In genomic region chr1:84749427-84749826, GRCh38 we compare ENCODE assay signal across 22 cellular contexts. TPM values are rescaled to one million over a fixed set of nuclear protein-coding genes. Genes with fewer than 3 reads are reported as not detected.
DNase-seq lines count a peak whose midpoint lies in the region; ATAC-seq and TF ChIP-seq lines count a peak whose summit lies in the region.
"Had no signal": no experiment of that assay in that cellular context is flagged by ENCODE, and none has a peak within 500 bp of the region (broad histone marks: within the 10 kb centered on the region; RNA-seq: fewer than 3 reads in every experiment).

No MANE protein-coding gene starts in this region.

- intact Hi-C loops in activated CD4-positive, alpha-beta T cell treated with anti-CD3 and anti-CD28 coated beads for 36 hours (cut with DNase I, micrococcal nuclease): no loop called here
- intact Hi-C loops in activated CD4-positive, alpha-beta T cell treated with anti-CD3 and anti-CD28 coated beads, Interleukin-2, amount 10 ng/mL, durations not matched to agents 24 days and 14 days (cut with micrococcal nuclease): no loop called here

- H3K27ac ChIP-seq in OCI-LY3 (ENCODE audit: low read length) (no peak overlapping the region), smooth muscle cell (ENCODE audit: low read depth) (peak overlapping the region; percentile 33)
- H3K27ac ChIP-seq: GM23248 had no signal

- H3K9me3 ChIP-seq in OCI-LY3 (ENCODE audit: insufficient read depth, low read length) (no peaks in the 10 kb centered on the region), smooth muscle cell (replicated peaks; ENCODE audit: low read depth) (no peaks in the 10 kb centered on the region)
- H3K9me3 ChIP-seq: Caco-2 had no signal

- peaks cover 10% of the 10 kb centered on the region for H3K27me3 Mint-ChIP-seq in activated CD4-positive, alpha-beta T cell treated with anti-CD3 and anti-CD28 coated beads for 36 hours
- H3K27me3 Mint-ChIP-seq in activated CD4-positive, alpha-beta T cell treated with anti-CD3 and anti-CD28 coated beads, Interleukin-2, amount 10 ng/mL, durations not matched to agents 24 days and 14 days: peaks cover 29% of the 10 kb centered on the region
- peaks cover 31 to 53% of the 10 kb centered on the region in 2 donors for H3K27me3 Mint-ChIP-seq in effector memory CD8-positive, alpha-beta T cell

- TF ChIP-seq CTCF in OCI-LY3 (IDR thresholded peaks at IDR 0.05; ENCODE audit: low read depth, low read length) (no peak), smooth muscle cell (IDR thresholded peaks at IDR 0.05; ENCODE audit: borderline replicate concordance, insufficient read depth, poor library complexity, severe bottlenecking) (no peak)

- H3K4me1 ChIP-seq in OCI-LY3 (ENCODE audit: low read length) (peaks cover 9% of the 10 kb centered on the region; the same call in 1 of the 2 replicates), smooth muscle cell (ENCODE audit: low read depth) (no peaks in the 10 kb centered on the region)
- H3K4me1 ChIP-seq: Caco-2 had no signal

- H3K4me3 ChIP-seq in OCI-LY3 (ENCODE audit: low read length): no peak overlapping the region
- no peak overlapping the region for H3K4me3 ChIP-seq in smooth muscle cell
- no peak overlapping the region for H3K4me3 ChIP-seq in H7 (ENCODE audit: insufficient read depth, low read depth, low read length)
- H3K4me3 ChIP-seq: GM12878, GM23248 had no signal

- H3F3A ChIP-seq in smooth muscle cell (ENCODE audit: low read depth): no peaks in the 10 kb centered on the region

- no peaks in the 10 kb centered on the region for H3K36me3 Mint-ChIP-seq in activated CD4-positive, alpha-beta T cell treated with anti-CD3 and anti-CD28 coated beads for 36 hours (ENCODE audit: low read depth)
- no peaks in the 10 kb centered on the region for H3K36me3 Mint-ChIP-seq in activated CD4-positive, alpha-beta T cell treated with anti-CD3 and anti-CD28 coated beads, Interleukin-2, amount 10 ng/mL, durations not matched to agents 24 days and 14 days (ENCODE audit: low read depth)
- no peaks in the 10 kb centered on the region for H3K36me3 Mint-ChIP-seq in effector memory CD8-positive, alpha-beta T cell (ENCODE audit: insufficient read depth)
- H3K36me3 Mint-ChIP-seq: CD14-positive monocyte had no signal

- H3K36me3 ChIP-seq in OCI-LY3 (replicated peaks; ENCODE audit: low read depth, low read length): no peaks in the 10 kb centered on the region
- no peaks in the 10 kb centered on the region for H3K36me3 ChIP-seq in smooth muscle cell (ENCODE audit: low read depth)
- no peaks in the 10 kb centered on the region for H3K36me3 ChIP-seq in H7 (replicated peaks; ENCODE audit: control insufficient read depth, insufficient read depth, low read length)

- H2AFZ ChIP-seq in OCI-LY3 (ENCODE audit: low read depth, low read length) (no peak overlapping the region), smooth muscle cell (ENCODE audit: low read depth) (no peak overlapping the region)
- H2AFZ ChIP-seq: GM23248 had no signal

- DNase-seq in activated CD4-positive, alpha-beta T cell treated with anti-CD3 and anti-CD28 coated beads for 36 hours: peak; percentile 20
- DNase-seq in activated CD4-positive, alpha-beta T cell treated with anti-CD3 and anti-CD28 coated beads, Interleukin-2, amount 10 ng/mL, durations not matched to agents 24 days and 14 days: no peak
- DNase-seq in smooth muscle cell (lab: John Stamatoyannopoulos, UW; ENCODE audit: unreplicated experiment) (no peak), NCI-H2081 (lab: John Stamatoyannopoulos, UW) (no peak), H7 (no peak)
- no peak for DNase-seq in effector memory CD8-positive, alpha-beta T cell
- DNase-seq: 8988T, Caco-2, EL, GM23248, HCEC 1CT, Kasumi-1, MM.1S, NCI-H1092, NCI-H1436 treated with DMSO at 0.1 percent for 48 hours, NCI-H2029, NCI-H446 treated with DMSO at 0.1 percent for 48 hours, NCI-H69 had no signal

- H3K4me1 Mint-ChIP-seq in activated CD4-positive, alpha-beta T cell treated with anti-CD3 and anti-CD28 coated beads for 36 hours: peaks cover 6% of the 10 kb centered on the region
- H3K4me1 Mint-ChIP-seq in activated CD4-positive, alpha-beta T cell treated with anti-CD3 and anti-CD28 coated beads, Interleukin-2, amount 10 ng/mL, durations not matched to agents 24 days and 14 days: peaks cover 3% of the 10 kb centered on the region
- H3K4me1 Mint-ChIP-seq in effector memory CD8-positive, alpha-beta T cell (ENCODE audit: low read depth in 2 of 2): peaks cover 0 to 6% of the 10 kb centered on the region in 2 donors

- peak; percentile 69 for ATAC-seq in activated CD4-positive, alpha-beta T cell treated with anti-CD3 and anti-CD28 coated beads for 36 hours
- ATAC-seq in esophagus mucosa: peak; percentile 33
- no peak for ATAC-seq in effector memory CD8-positive, alpha-beta T cell (replicated peaks)
- ATAC-seq: GM12878 had no signal

- no peak overlapping the region for H3K4me3 Mint-ChIP-seq in activated CD4-positive, alpha-beta T cell treated with anti-CD3 and anti-CD28 coated beads for 36 hours
- no peak overlapping the region for H3K4me3 Mint-ChIP-seq in activated CD4-positive, alpha-beta T cell treated with anti-CD3 and anti-CD28 coated beads, Interleukin-2, amount 10 ng/mL, durations not matched to agents 24 days and 14 days
- H3K4me3 Mint-ChIP-seq in effector memory CD8-positive, alpha-beta T cell: no peak overlapping the region
- H3K4me3 Mint-ChIP-seq: CD14-positive monocyte had no signal

- H3K27ac Mint-ChIP-seq in activated CD4-positive, alpha-beta T cell treated with anti-CD3 and anti-CD28 coated beads for 36 hours: no peak overlapping the region
- no peak overlapping the region for H3K27ac Mint-ChIP-seq in activated CD4-positive, alpha-beta T cell treated with anti-CD3 and anti-CD28 coated beads, Interleukin-2, amount 10 ng/mL, durations not matched to agents 24 days and 14 days
- H3K27ac Mint-ChIP-seq in effector memory CD8-positive, alpha-beta T cell: no peak overlapping the region
- H3K27ac Mint-ChIP-seq: CD14-positive monocyte had no signal

- WGBS in smooth muscle cell (ENCODE audit: low lambda C conversion rate): 97% methylated on average over 2 of the region's 2 CpGs

- POLR2A ChIA-PET in activated CD4-positive, alpha-beta T cell treated with anti-CD3 and anti-CD28 coated beads for 36 hours (lab: Charles Lee): no interaction called here

- CTCF ChIA-PET in activated CD4-positive, alpha-beta T cell treated with anti-CD3 and anti-CD28 coated beads for 36 hours (lab: Charles Lee): interaction anchor here (0.6 to 1.7 kb wide), 4 partner anchors 10 to 819 kb away, joined by 3 to 5 read pairs (median 4); no protein-coding TSS in a partner anchor

- peaks cover 19% of the 10 kb centered on the region; the same call in 1 of the 2 replicates for H3K27me3 ChIP-seq in OCI-LY3 (ENCODE audit: low read depth, low read length)
- no peaks in the 10 kb centered on the region for H3K27me3 ChIP-seq in smooth muscle cell (ENCODE audit: low read depth)
- H3K27me3 ChIP-seq in H7 (ENCODE audit: control insufficient read depth, insufficient read depth, low read length): no peaks in the 10 kb centered on the region; the same call in 1 of the 2 replicates

- H3K9ac ChIP-seq in OCI-LY3 (ENCODE audit: low read length): no peak overlapping the region
- no peak overlapping the region for H3K9ac ChIP-seq in smooth muscle cell (ENCODE audit: low read depth)
- H3K9ac ChIP-seq: GM23248 had no signal

- H3K9me3 Mint-ChIP-seq in activated CD4-positive, alpha-beta T cell treated with anti-CD3 and anti-CD28 coated beads for 36 hours (ENCODE audit: low read depth): no peaks in the 10 kb centered on the region
- H3K9me3 Mint-ChIP-seq in activated CD4-positive, alpha-beta T cell treated with anti-CD3 and anti-CD28 coated beads, Interleukin-2, amount 10 ng/mL, durations not matched to agents 24 days and 14 days: no peaks in the 10 kb centered on the region
- no peaks in the 10 kb centered on the region for H3K9me3 Mint-ChIP-seq in effector memory CD8-positive, alpha-beta T cell

- H3K4me2 ChIP-seq in OCI-LY3 (ENCODE audit: low read length) (peak overlapping the region; percentile 11; the same call in 1 of the 2 replicates), smooth muscle cell (no peak overlapping the region)

- no peaks in the 10 kb centered on the region for H3K79me2 ChIP-seq in OCI-LY3 (ENCODE audit: low read length)
- H3K79me2 ChIP-seq in smooth muscle cell (ENCODE audit: low read depth): no peaks in the 10 kb centered on the region

- H4K20me1 ChIP-seq in OCI-LY3 (ENCODE audit: insufficient read depth, low read length) (no peaks in the 10 kb centered on the region), smooth muscle cell (ENCODE audit: low read depth) (no peaks in the 10 kb centered on the region)

RNA-seq across cellular contexts. Expression of gene SSX2IP, which starts 59.2 kb away (rescaled TPM):
- total RNA-seq in activated CD4-positive, alpha-beta T cell treated with anti-CD3 and anti-CD28 coated beads for 36 hours: 10 to 100 TPM; 10.3 to 12.3 TPM
- 10.0 and 11.8 TPM in 2 replicates for total RNA-seq in activated CD4-positive, alpha-beta T cell treated with anti-CD3 and anti-CD28 coated beads, Interleukin-2, amount 10 ng/mL, durations not matched to agents 24 days and 14 days
- total RNA-seq in esophagus mucosa: 11.6 TPM
- total RNA-seq in smooth muscle cell: 60.9 and 69.7 TPM in 2 replicates
- polyA plus RNA-seq in smooth muscle cell: 22.4 and 27.4 TPM in 2 replicates
- total RNA-seq in H7 (2014; rRNA removed; shearing (Covaris generic)): 18.0 and 23.6 TPM in 2 replicates
